In the genomic region with DNA sequence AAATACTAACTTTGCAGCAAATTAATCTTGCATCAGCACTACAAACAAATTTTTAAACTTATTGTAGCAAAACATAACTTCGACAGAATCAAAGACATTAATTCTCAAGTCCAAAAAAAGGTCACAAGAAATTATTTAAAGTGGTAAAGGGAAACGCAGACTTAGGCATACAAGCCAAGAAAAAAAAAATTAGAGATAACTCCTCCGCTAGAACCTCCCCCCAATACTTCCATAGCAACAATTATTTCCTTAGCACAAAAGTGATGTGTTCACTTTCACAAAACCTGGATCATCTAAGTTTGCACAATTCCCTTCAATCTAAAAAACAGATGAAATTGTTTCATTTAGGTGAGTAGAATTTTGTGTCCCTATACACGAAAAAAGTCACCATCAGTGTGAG, we compare ENCODE assay signal across 8 cellular contexts. TPM values are rescaled to one million over a fixed set of nuclear protein-coding genes. Genes with fewer than 3 reads are reported as not detected.
A peak's percentile ranks its signal among the peaks of the same experiment; 100 is the strongest.
DNase-seq lines count a peak whose midpoint lies in the region; ATAC-seq and TF ChIP-seq lines count a peak whose summit lies in the region.

No MANE protein-coding gene starts in this region.

- peak overlapping the region; percentile 93 to 97 for H3K4me3 ChIP-seq in ascending aorta
- peak overlapping the region; percentile 84 to 100 (median 99) for H3K4me3 ChIP-seq in right lobe of liver
- H3K4me3 ChIP-seq in transverse colon, result peak overlapping the region in 3 of 4 donors; percentile 89 to 92 (median 92)

- H3K4me1 ChIP-seq in ascending aorta (peaks cover 0 to 2% of the 10 kb centered on the region in 2 donors), right lobe of liver (peaks cover 0 to 15% (median 6%) of the 10 kb centered on the region in 4 donors), transverse colon (peaks cover 3 to 27% (median 15%) of the 10 kb centered on the region in 4 donors)

- intact Hi-C loops in ascending aorta (cut with DNase I), result no loop called here
- intact Hi-C loops in right lobe of liver (cut with DNase I), result no loop called here
- intact Hi-C loops in transverse colon (cut with DNase I; ENCODE audit: low total_unique reads), result no loop called here

- no peak for ATAC-seq in activated T-cell treated with anti-CD3 and anti-CD28 coated beads, Interleukin-2, amount 50 U/mL, for 4 hours
- no peak for ATAC-seq in right lobe of liver

- peaks cover 8% of the 10 kb centered on the region for H3K36me3 Mint-ChIP-seq in activated T-cell treated with anti-CD3 and anti-CD28 coated beads, Interleukin-2, amount 50 U/mL, for 4 hours (ENCODE audit: insufficient read depth)

- H3K27me3 ChIP-seq in ascending aorta, result no peaks in the 10 kb centered on the region
- H3K27me3 ChIP-seq in right lobe of liver, result no peaks in the 10 kb centered on the region
- no peaks in the 10 kb centered on the region for H3K27me3 ChIP-seq in transverse colon

- no peak for TF ChIP-seq EP300 in transverse colon (IDR thresholded peaks at IDR 0.05; ENCODE audit: low read depth)

- no peaks in the 10 kb centered on the region for H3K27me3 Mint-ChIP-seq in activated T-cell treated with anti-CD3 and anti-CD28 coated beads, Interleukin-2, amount 50 U/mL, for 4 hours (ENCODE audit: low read depth)

- peak overlapping the region; percentile 100 for H3K4me3 Mint-ChIP-seq in activated T-cell treated with anti-CD3 and anti-CD28 coated beads, Interleukin-2, amount 50 U/mL, for 4 hours

- TF ChIP-seq CTCF in ascending aorta (IDR thresholded peaks at IDR 0.05) (no peak), right lobe of liver (IDR thresholded peaks at IDR 0.05) (no peak), transverse colon (IDR thresholded peaks at IDR 0.05) (no peak)

- in situ Hi-C loops in transverse colon (cut with MboI; ENCODE audit: low pct_ligation_motif_present in 1 of 4, low pct_unique_long_range_greater_than_20kb in 1 of 4, low sequenced_read_pairs in 3 of 4), result no loop called here

- no peaks in the 10 kb centered on the region for H3K9me3 Mint-ChIP-seq in activated T-cell treated with anti-CD3 and anti-CD28 coated beads, Interleukin-2, amount 50 U/mL, for 4 hours

- H3K9me3 ChIP-seq in ascending aorta (no peaks in the 10 kb centered on the region), right lobe of liver (no peaks in the 10 kb centered on the region), transverse colon (no peaks in the 10 kb centered on the region)

- H3K4me1 Mint-ChIP-seq in activated T-cell treated with anti-CD3 and anti-CD28 coated beads, Interleukin-2, amount 50 U/mL, for 4 hours (ENCODE audit: low read depth), result peaks cover 25% of the 10 kb centered on the region

- H3K27ac ChIP-seq in ascending aorta, result peak overlapping the region; percentile 82 to 87
- H3K27ac ChIP-seq in right lobe of liver, result peak overlapping the region in 1 of 3 donors; percentile 85
- peak overlapping the region; percentile 98 to 99 (median 99) for H3K27ac ChIP-seq in transverse colon

- no peaks in the 10 kb centered on the region for H3K36me3 ChIP-seq in ascending aorta
- no peaks in the 10 kb centered on the region for H3K36me3 ChIP-seq in right lobe of liver
- no peaks in the 10 kb centered on the region for H3K36me3 ChIP-seq in transverse colon

- no peak for DNase-seq in activated T-cell treated with anti-CD3 and anti-CD28 coated beads, Interleukin-2, amount 50 U/mL, for 4 hours
- DNase-seq in activated T-cell treated with anti-CD3 and anti-CD28 coated beads, Interleukin-2, amount 50 U/mL, for 1 hour, result no peak
- DNase-seq in ascending aorta (ENCODE audit: low spot score in 2 of 2) (no peak), right lobe of liver (no peak), transverse colon (no peak), NCI-H2171 (lab: John Stamatoyannopoulos, UW) (no peak), NCI-H226 (no peak)
- DNase-seq in stimulated activated CD4-positive, alpha-beta T cell treated with anti-CD3 and anti-CD28 coated beads, Interleukin-4, amount 100 ng/mL, for 4 hours, result no peak

- 7% methylated on average over 4 of the region's 4 CpGs for WGBS in right lobe of liver (ENCODE audit: insufficient coverage, low coverage, low lambda C conversion rate, missing lambda C conversion rate)
- whole genome bisulfite sequencing in transverse colon (ENCODE audit: low coverage in 1 of 2), 2 donors, result 7 to 13% methylated on average over 4 of the region's 4 CpGs

- TF ChIP-seq POLR2A in right lobe of liver (IDR thresholded peaks at IDR 0.05) (no peak), transverse colon (IDR thresholded peaks at IDR 0.05) (no peak)

RNA-seq across cellular contexts. Expression of a gene that starts 1.1 kb away (rescaled TPM):
- 10 to 100 TPM; 52.0 to 68.5 (median 63.6) TPM for total RNA-seq in activated T-cell treated with anti-CD3 and anti-CD28 coated beads, Interleukin-2, amount 50 U/mL, for 4 hours
- total RNA-seq in ascending aorta (15.2 TPM), right lobe of liver (10 to 100 TPM; 18.9 to 48.1 (median 24.5) TPM), transverse colon (100 to 1,000 TPM in 3 of 4 donors, 10 to 100 TPM in 1; 82.7 to 125 (median 112) TPM)
